Comparison of ENCODE assay signal across 9 cellular contexts in genomic region chr4:86972997-86973396, GRCh38. TPM values are rescaled to one million over a fixed set of nuclear protein-coding genes. Genes with fewer than 3 reads are reported as not detected.
DNase-seq lines count a peak whose midpoint lies in the region; ATAC-seq and TF ChIP-seq lines count a peak whose summit lies in the region.
"Had no signal": no experiment of that assay in that cellular context is flagged by ENCODE, and none has a peak within 500 bp of the region (broad histone marks: within the 10 kb centered on the region; RNA-seq: fewer than 3 reads in every experiment).

No MANE protein-coding gene starts in this region.

- no peak for TF ChIP-seq CTCF in Calu3 (IDR thresholded peaks at IDR 0.05; ENCODE audit: unreplicated experiment)
- peak in 1 of 7 experiments; percentile 12 for TF ChIP-seq CTCF in body of pancreas (IDR thresholded peaks at IDR 0.05)
- no peak for TF ChIP-seq CTCF in right lobe of liver (IDR thresholded peaks at IDR 0.05)

- POLR2A ChIA-PET in naive thymus-derived CD4-positive, alpha-beta T cell (lab: Charles Lee): no interaction called here

- H3K27ac Mint-ChIP-seq in Calu3 (ENCODE audit: unreplicated experiment): no peak overlapping the region
- peak overlapping the region in 3 of 9 donors; percentile 5 to 25 (median 22) for H3K27ac Mint-ChIP-seq in naive thymus-derived CD4-positive, alpha-beta T cell
- no peak overlapping the region for H3K27ac Mint-ChIP-seq in effector memory CD8-positive, alpha-beta T cell

- no peaks in the 10 kb centered on the region for H3K27me3 Mint-ChIP-seq in Calu3 (ENCODE audit: unreplicated experiment)
- H3K27me3 Mint-ChIP-seq in naive thymus-derived CD4-positive, alpha-beta T cell: no peaks in the 10 kb centered on the region
- H3K27me3 Mint-ChIP-seq in effector memory CD8-positive, alpha-beta T cell: no peaks in the 10 kb centered on the region

- H3K4me1 Mint-ChIP-seq in Calu3 (ENCODE audit: low read depth, unreplicated experiment): peaks cover 67% of the 10 kb centered on the region
- peaks cover 38 to 67% (median 56%) of the 10 kb centered on the region in 7 donors for H3K4me1 Mint-ChIP-seq in naive thymus-derived CD4-positive, alpha-beta T cell
- H3K4me1 Mint-ChIP-seq in effector memory CD8-positive, alpha-beta T cell (ENCODE audit: low read depth in 2 of 2): peaks cover 34 to 45% of the 10 kb centered on the region in 2 donors

- ATAC-seq in body of pancreas: peak; percentile 92
- ATAC-seq in right lobe of liver: peak; percentile 68 to 90 (median 84)
- no peak for ATAC-seq in naive thymus-derived CD4-positive, alpha-beta T cell
- no peak for ATAC-seq in effector memory CD8-positive, alpha-beta T cell (replicated peaks)

- H3K36me3 Mint-ChIP-seq in Calu3 (ENCODE audit: insufficient read depth, unreplicated experiment): peaks cover 10% of the 10 kb centered on the region
- H3K36me3 Mint-ChIP-seq in naive thymus-derived CD4-positive, alpha-beta T cell: peaks cover 0 to 12% (median 0%) of the 10 kb centered on the region in 5 donors
- H3K36me3 Mint-ChIP-seq in effector memory CD8-positive, alpha-beta T cell (ENCODE audit: insufficient read depth): peaks cover 3% of the 10 kb centered on the region

- intact Hi-C loops in Calu3 (cut with micrococcal nuclease; ENCODE audit: unreplicated experiment): loop anchor here (2.0 kb wide), 1 partner anchor 34 kb away; no protein-coding TSS in a partner anchor
- intact Hi-C loops in body of pancreas (cut with DNase I): no loop called here
- intact Hi-C loops in right lobe of liver (cut with DNase I): no loop called here
- intact Hi-C loops in naive thymus-derived CD4-positive, alpha-beta T cell (cut with micrococcal nuclease): no loop called here

- H3K27me3 ChIP-seq in body of pancreas: no peaks in the 10 kb centered on the region
- H3K27me3 ChIP-seq in right lobe of liver: no peaks in the 10 kb centered on the region
- no peaks in the 10 kb centered on the region for H3K27me3 ChIP-seq in naive thymus-derived CD4-positive, alpha-beta T cell (ENCODE audit: control insufficient read depth in 2 of 2, insufficient read depth in 2 of 2, low read length in 2 of 2)

- H3K9me3 ChIP-seq in body of pancreas (no peaks in the 10 kb centered on the region), right lobe of liver (no peaks in the 10 kb centered on the region)
- H3K9me3 ChIP-seq in naive thymus-derived CD4-positive, alpha-beta T cell (ENCODE audit: control insufficient read depth in 2 of 3, low read length in 3 of 3): no peaks in the 10 kb centered on the region

- WGBS in body of pancreas, 2 donors: 8 to 22% methylated on average over 3 of the region's 3 CpGs
- WGBS in right lobe of liver (ENCODE audit: insufficient coverage, low coverage, low lambda C conversion rate, missing lambda C conversion rate): 24% methylated on average over 3 of the region's 3 CpGs

- DNase-seq in Calu3: peak; percentile 56
- DNase-seq in MV-4-11 (lab: John Stamatoyannopoulos, UW): peak; percentile 89
- peak; percentile 83 to 93 (median 88) for DNase-seq in body of pancreas
- peak; percentile 47 to 81 (median 81) for DNase-seq in right lobe of liver
- no peak for DNase-seq in naive thymus-derived CD4-positive, alpha-beta T cell
- DNase-seq in NCI-H1105 (lab: John Stamatoyannopoulos, UW): no peak
- no peak for DNase-seq in effector memory CD8-positive, alpha-beta T cell
- DNase-seq in superior temporal gyrus (ENCODE audit: extremely low spot score): no peak
- DNase-seq: activated CD4-positive, alpha-beta T cell treated with anti-CD3 and anti-CD28 coated beads, Interleukin-2, amount 50 U/mL, for 1 hour had no signal

- no peaks in the 10 kb centered on the region for H3K36me3 ChIP-seq in body of pancreas (replicated peaks in 1 of 2; ENCODE audit: insufficient read depth in 1 of 2, low read depth in 2 of 2)
- no peaks in the 10 kb centered on the region for H3K36me3 ChIP-seq in right lobe of liver
- H3K36me3 ChIP-seq in naive thymus-derived CD4-positive, alpha-beta T cell (ENCODE audit: control insufficient read depth in 2 of 3, insufficient read depth in 3 of 3, low read length in 3 of 3): no peaks in the 10 kb centered on the region

- peak overlapping the region; percentile 45 to 62 (median 58) for H3K27ac ChIP-seq in body of pancreas
- peak overlapping the region; percentile 12 to 57 (median 49) for H3K27ac ChIP-seq in right lobe of liver
- no peak overlapping the region for H3K27ac ChIP-seq in naive thymus-derived CD4-positive, alpha-beta T cell (ENCODE audit: low read depth, low read length)

- H3K4me1 ChIP-seq in body of pancreas (peaks cover 64% of the 10 kb centered on the region), right lobe of liver (peaks cover 0 to 55% (median 15%) of the 10 kb centered on the region in 4 donors)
- no peaks in the 10 kb centered on the region for H3K4me1 ChIP-seq in naive thymus-derived CD4-positive, alpha-beta T cell (ENCODE audit: control insufficient read depth in 2 of 2, insufficient read depth in 2 of 2, low read length in 2 of 2)

- CTCF ChIA-PET in Calu3 (lab: Charles Lee): interaction anchor here (1.3 kb wide), 1 partner anchor 31 kb away, joined by 6 read pairs; no protein-coding TSS in a partner anchor
- CTCF ChIA-PET in naive thymus-derived CD4-positive, alpha-beta T cell (lab: Charles Lee): no interaction called here

- BruUV-seq in Calu3 (replicated peaks; lab: Mats Ljungman, UMichigan): no TSS peak

- H3K9me3 Mint-ChIP-seq in Calu3 (ENCODE audit: low read depth, unreplicated experiment): no peaks in the 10 kb centered on the region
- H3K9me3 Mint-ChIP-seq in naive thymus-derived CD4-positive, alpha-beta T cell: no peaks in the 10 kb centered on the region
- no peaks in the 10 kb centered on the region for H3K9me3 Mint-ChIP-seq in effector memory CD8-positive, alpha-beta T cell

- no peak overlapping the region for H3K4me3 Mint-ChIP-seq in Calu3 (ENCODE audit: low read depth, unreplicated experiment)
- peak overlapping the region in 1 of 10 donors; percentile 44 for H3K4me3 Mint-ChIP-seq in naive thymus-derived CD4-positive, alpha-beta T cell
- H3K4me3 Mint-ChIP-seq in effector memory CD8-positive, alpha-beta T cell: no peak overlapping the region

- H3K4me3 ChIP-seq in body of pancreas (no peak overlapping the region), right lobe of liver (peak overlapping the region in 2 of 3 donors; percentile 14 to 20)
- H3K4me3 ChIP-seq in naive thymus-derived CD4-positive, alpha-beta T cell (ENCODE audit: low read length): no peak overlapping the region

- TF ChIP-seq POLR2A in body of pancreas (IDR thresholded peaks at IDR 0.05) (no peak), right lobe of liver (IDR thresholded peaks at IDR 0.05) (no peak)

RNA-seq across cellular contexts. Expression of gene AFF1, which starts 38.2 kb away (rescaled TPM):
- total RNA-seq in Calu3 (2022) (37.7 and 40.2 TPM in 2 replicates), body of pancreas (10 to 100 TPM; 42.8 to 57.0 TPM), right lobe of liver (10 to 100 TPM; 23.8 to 39.6 (median 34.9) TPM)
- 10 to 100 TPM; 65.8 to 88.6 (median 78.7) TPM for total RNA-seq in naive thymus-derived CD4-positive, alpha-beta T cell
- polyA plus RNA-seq in naive thymus-derived CD4-positive, alpha-beta T cell: 10 to 100 TPM; 20.8 to 35.3 TPM

Comparison
In these comparisons a context has a peak if more than half of its experiments do, and no peak if none do; other contexts are left out.
1. DNase-seq: peak in Calu3 (single experiment), MV-4-11 (single experiment), body of pancreas (4 of 4) and right lobe of liver (3 of 3); none in naive thymus-derived CD4-positive, alpha-beta T cell (0 of 9), NCI-H1105 (single experiment), effector memory CD8-positive, alpha-beta T cell (0 of 3) and superior temporal gyrus (single experiment).
2. ATAC-seq: peak in body of pancreas (single experiment) and right lobe of liver (4 of 4); none in naive thymus-derived CD4-positive, alpha-beta T cell (single experiment) and effector memory CD8-positive, alpha-beta T cell (single experiment).
3. H3K4me3 ChIP-seq: peak in right lobe of liver (2 of 3); none in body of pancreas (0 of 2) and naive thymus-derived CD4-positive, alpha-beta T cell (single experiment).